In genomic region chr4:83217721-83218522, GRCh38 we compare ENCODE assay signal across 8 cellular contexts.
A peak's percentile ranks its signal among the peaks of the same experiment; 100 is the strongest.
DNase-seq lines count a peak whose midpoint lies in the region; ATAC-seq and TF ChIP-seq lines count a peak whose summit lies in the region.

No MANE protein-coding gene starts in this region.

- WGBS in gastroesophageal sphincter (ENCODE audit: low coverage in 1 of 2), 2 donors, result 73 to 79% methylated on average over 4 to 8 of the region's 8 CpGs

- H3K36me3 Mint-ChIP-seq in nephron progenitor cell (ENCODE audit: low read depth), result no peaks in the 10 kb centered on the region

- peaks cover 6% of the 10 kb centered on the region for H3K9me3 Mint-ChIP-seq in nephron progenitor cell

- TF ChIP-seq CTCF in gastroesophageal sphincter (IDR thresholded peaks at IDR 0.05), result no peak
- TF ChIP-seq CTCF in nephron progenitor cell (IDR thresholded peaks at IDR 0.05), result no peak

- peaks cover 4% of the 10 kb centered on the region for H3K27me3 Mint-ChIP-seq in nephron progenitor cell (ENCODE audit: low read depth, poor library complexity)

- H3K9me3 ChIP-seq in mucosa of rectum (ENCODE audit: control insufficient read depth in 2 of 2, low read length in 2 of 2) (no peaks in the 10 kb centered on the region), gastroesophageal sphincter (no peaks in the 10 kb centered on the region)

- no peak for TF ChIP-seq POLR2A in gastroesophageal sphincter (IDR thresholded peaks at IDR 0.05)

- ATAC-seq in GM18867 (IDR thresholded peaks at IDR 0.05; ENCODE audit: unreplicated experiment), result peak; percentile 83
- ATAC-seq in HG02840 (IDR thresholded peaks at IDR 0.05; ENCODE audit: low FRiP score, unreplicated experiment), result peak; percentile 87
- ATAC-seq in gastroesophageal sphincter, result no peak

- no peak overlapping the region for H3K27ac Mint-ChIP-seq in nephron progenitor cell

- no peak overlapping the region for H3K4me3 Mint-ChIP-seq in nephron progenitor cell

- DNase-seq in NOMO-1 treated with DMSO at 0.1 percent for 48 hours (lab: John Stamatoyannopoulos, UW; ENCODE audit: unreplicated experiment), result peak; percentile 86
- peak; percentile 24 for DNase-seq in activated T-helper 9 cell treated with anti-CD3 and anti-CD28 coated beads, Interleukin-2, amount 50 U/mL, for 16 hours (ENCODE audit: low read depth)
- no peak for DNase-seq in SK-N-DZ (ENCODE audit: low spot score)
- DNase-seq in nephron progenitor cell, result no peak

- H3K4me3 ChIP-seq in mucosa of rectum (ENCODE audit: low read length in 2 of 2) (peak overlapping the region; percentile 15 to 56), gastroesophageal sphincter (no peak overlapping the region)

- H3K36me3 ChIP-seq in mucosa of rectum (ENCODE audit: control insufficient read depth in 2 of 2, insufficient read depth in 2 of 2, low read length in 2 of 2) (no peaks in the 10 kb centered on the region), gastroesophageal sphincter (no peaks in the 10 kb centered on the region)

- H3K27ac ChIP-seq in mucosa of rectum (ENCODE audit: low read depth in 2 of 2, low read length in 2 of 2) (peak overlapping the region; percentile 61 to 74), gastroesophageal sphincter (no peak overlapping the region)

- H3K4me1 Mint-ChIP-seq in nephron progenitor cell, result peaks cover 9% of the 10 kb centered on the region

- H3K9ac ChIP-seq in mucosa of rectum (ENCODE audit: low read depth in 1 of 2, low read length in 2 of 2), result peak overlapping the region in 1 of 2 donors; percentile 6

- H3K27me3 ChIP-seq in mucosa of rectum (ENCODE audit: control insufficient read depth in 2 of 2, insufficient read depth in 2 of 2, low read length in 2 of 2), result no peaks in the 10 kb centered on the region
- no peaks in the 10 kb centered on the region for H3K27me3 ChIP-seq in gastroesophageal sphincter

- H3K4me1 ChIP-seq in mucosa of rectum (ENCODE audit: control insufficient read depth in 2 of 2, insufficient read depth in 2 of 2, low read length in 2 of 2), result peaks cover 18 to 24% of the 10 kb centered on the region in 2 donors
- H3K4me1 ChIP-seq in gastroesophageal sphincter, result peaks cover 0 to 9% (median 0%) of the 10 kb centered on the region in 3 donors

- no peak for TF ChIP-seq EP300 in gastroesophageal sphincter (IDR thresholded peaks at IDR 0.05)

Comparison
In these comparisons a context has a peak if more than half of its experiments do, and no peak if none do; other contexts are left out.
1. DNase-seq: peak in NOMO-1 treated with DMSO at 0.1 percent for 48 hours (single experiment) and activated T-helper 9 cell treated with anti-CD3 and anti-CD28 coated beads, Interleukin-2, amount 50 U/mL, for 16 hours (single experiment); none in SK-N-DZ (single experiment) and nephron progenitor cell (single experiment).
2. H3K27ac ChIP-seq: peak in mucosa of rectum (2 of 2); none in gastroesophageal sphincter (0 of 4).
3. H3K4me3 ChIP-seq: peak in mucosa of rectum (2 of 2); none in gastroesophageal sphincter (0 of 2).